8 cellular contexts compared by ENCODE assay signal in genomic region chr13:48233886-48234488, GRCh38. TPM values are rescaled to one million over a fixed set of nuclear protein-coding genes. Genes with fewer than 3 reads are reported as not detected.
DNase-seq lines count a peak whose midpoint lies in the region; ATAC-seq and TF ChIP-seq lines count a peak whose summit lies in the region.

No MANE protein-coding gene starts in this region.

- POLR2A ChIA-PET in Panc1 (lab: Charles Lee): no interaction called here

- in situ Hi-C loops in Panc1 (cut with HindIII; ENCODE audit: low pct_unique_long_range_greater_than_20kb, low sequenced_read_pairs): no loop called here

- no peaks in the 10 kb centered on the region for H3K9me3 Mint-ChIP-seq in natural killer cell treated with Interleukin-12 subunit alpha and Interleukin-12 subunit beta and Interleukin-15 and Interleukin-18, amount 100 ng/mL, for 72 hours

- peak overlapping the region; percentile 90 for H3K4me3 Mint-ChIP-seq in natural killer cell treated with Interleukin-12 subunit alpha and Interleukin-12 subunit beta and Interleukin-15 and Interleukin-18, amount 100 ng/mL, for 72 hours

- peak overlapping the region; percentile 75 to 86 for H3K4me3 ChIP-seq in Panc1 (ENCODE audit: low read depth in 2 of 2, low read length in 2 of 2)
- H3K4me3 ChIP-seq in epithelial cell of proximal tubule (ENCODE audit: low read depth, low read length): peak overlapping the region; percentile 94

- peaks cover 32 to 42% of the 10 kb centered on the region in 2 donors for H3K4me1 Mint-ChIP-seq in natural killer cell treated with Interleukin-12 subunit alpha and Interleukin-12 subunit beta and Interleukin-15 and Interleukin-18, amount 100 ng/mL, for 72 hours (ENCODE audit: low read depth in 2 of 2)

- peaks cover 31% of the 10 kb centered on the region for H3K4me1 ChIP-seq in Panc1 (ENCODE audit: control insufficient read depth, insufficient read depth, low read length)

- H3K36me3 Mint-ChIP-seq in natural killer cell treated with Interleukin-12 subunit alpha and Interleukin-12 subunit beta and Interleukin-15 and Interleukin-18, amount 100 ng/mL, for 72 hours: no peaks in the 10 kb centered on the region

- peaks cover 2% of the 10 kb centered on the region; the same call in 1 of the 2 replicates for H3K36me3 ChIP-seq in Panc1 (ENCODE audit: control insufficient read depth, insufficient read depth, low read length)

- H3K27ac Mint-ChIP-seq in natural killer cell treated with Interleukin-12 subunit alpha and Interleukin-12 subunit beta and Interleukin-15 and Interleukin-18, amount 100 ng/mL, for 72 hours: peak overlapping the region; percentile 65 to 97

- H3K27me3 ChIP-seq in Panc1 (ENCODE audit: control insufficient read depth, insufficient read depth, low read length): no peaks in the 10 kb centered on the region

- TSS peak; percentile 59 for BruUV-seq in Panc1 (replicated peaks; lab: Mats Ljungman, UMichigan)

- H3K27me3 Mint-ChIP-seq in natural killer cell treated with Interleukin-12 subunit alpha and Interleukin-12 subunit beta and Interleukin-15 and Interleukin-18, amount 100 ng/mL, for 72 hours: no peaks in the 10 kb centered on the region

- TF ChIP-seq CTCF in Panc1 (IDR thresholded peaks at IDR 0.05) (no peak), epithelial cell of proximal tubule (conservative IDR thresholded peaks at IDR 0.05; ENCODE audit: low read depth, low read length) (no peak)

- intact Hi-C loops in Panc1 (cut with micrococcal nuclease; ENCODE audit: unreplicated experiment): loop anchor here (5.0 kb wide), 1 partner anchor 107 kb away; no protein-coding TSS in a partner anchor

- CTCF ChIA-PET in Panc1 (lab: Charles Lee): no interaction called here

- peak; percentile 24 for DNase-seq in DMS 273 treated with DMSO at 0.1 percent for 48 hours (lab: John Stamatoyannopoulos, UW)
- DNase-seq in DMS 273 (lab: John Stamatoyannopoulos, UW; ENCODE audit: unreplicated experiment): no peak
- no peak for DNase-seq in Panc1 (ENCODE audit: low read depth, low spot score)
- no peak for DNase-seq in epithelial cell of proximal tubule (ENCODE audit: low read depth)
- DNase-seq in natural killer cell treated with Interleukin-12 subunit alpha and Interleukin-12 subunit beta and Interleukin-15 and Interleukin-18, amount 100 ng/mL, for 72 hours (ENCODE audit: low spot score): no peak
- no peak for DNase-seq in stimulated activated CD4-positive, alpha-beta T cell treated with anti-CD3 and anti-CD28 coated beads, Interleukin-1b, Interleukin-23, amount 100 ng/mL, for 48 hours
- no peak for DNase-seq in mucosa of gallbladder (ENCODE audit: low spot score)
- DNase-seq in activated CD8-positive, alpha-beta memory T cell treated with anti-CD3 and anti-CD28 coated beads, Interleukin-2, amount 50 U/mL, for 4 hours: no peak

- ATAC-seq in Panc1: no peak
- peak; percentile 1 to 14 for ATAC-seq in natural killer cell treated with Interleukin-12 subunit alpha and Interleukin-12 subunit beta and Interleukin-15 and Interleukin-18, amount 100 ng/mL, for 72 hours

- peak overlapping the region; percentile 82 for H3K27ac ChIP-seq in Panc1 (ENCODE audit: low read length)

- H3K9me3 ChIP-seq in Panc1 (ENCODE audit: control insufficient read depth, insufficient read depth, low read depth, low read length): no peaks in the 10 kb centered on the region

RNA-seq across cellular contexts. Expression of gene ITM2B, which starts 1.0 kb away (rescaled TPM):
- total RNA-seq in Panc1 (2021; ENCODE audit: unreplicated experiment) (156 TPM), epithelial cell of proximal tubule (177 and 403 TPM in 2 replicates), mucosa of gallbladder (791 TPM)
- 124 TPM for polyA plus RNA-seq in Panc1 (2012; ENCODE audit: insufficient read length)
- 100 to 1,000 TPM in 1 of 2 donors, 10 to 100 TPM in 1; 97.0 to 166 TPM for total RNA-seq in natural killer cell treated with Interleukin-12 subunit alpha and Interleukin-12 subunit beta and Interleukin-15 and Interleukin-18, amount 100 ng/mL, for 72 hours
